8 cellular contexts compared by ENCODE assay signal in genomic region chr1:12179111-12179519, GRCh38. TPM values are rescaled to one million over a fixed set of nuclear protein-coding genes. Genes with fewer than 3 reads are reported as not detected.
DNase-seq lines count a peak whose midpoint lies in the region; ATAC-seq, FAIRE-seq and TF ChIP-seq lines count a peak whose summit lies in the region.

No MANE protein-coding gene starts in this region.

- H3K4me1 ChIP-seq in esophagus squamous epithelium: peaks cover 24 to 100% (median 58%) of the 10 kb centered on the region in 3 donors

- H3K27ac ChIP-seq in esophagus squamous epithelium: peak overlapping the region; percentile 25 to 89 (median 77)

- 43 to 55% methylated on average over 11 to 13 of the region's 17 CpGs for WGBS in esophagus squamous epithelium, 2 donors

- DNase-seq in H54 (ENCODE audit: insufficient read length, low spot score): peak; percentile 62
- peak; percentile 67 to 93 for DNase-seq in activated CD8-positive, alpha-beta memory T cell treated with anti-CD3 and anti-CD28 coated beads for 1 hour (ENCODE audit: extremely low read depth in 1 of 2, low read depth in 1 of 2)
- DNase-seq in esophagus squamous epithelium (lab: John Stamatoyannopoulos, UW): no peak
- DNase-seq in stimulated activated CD4-positive, alpha-beta T cell treated with anti-CD3 and anti-CD28 coated beads, Interleukin-2, amount 100 ng/mL, for 4 hours (ENCODE audit: low read depth): peak; percentile 81
- DNase-seq in superior temporal gyrus (ENCODE audit: extremely low spot score): no peak
- no peak for DNase-seq in NCI-H2171 (lab: John Stamatoyannopoulos, UW)

- peak overlapping the region in 1 of 4 donors; percentile 7 for H3K4me3 ChIP-seq in esophagus squamous epithelium

- TF ChIP-seq POLR2A in H54 (IDR thresholded peaks at IDR 0.05; ENCODE audit: low read depth, low read length) (no peak), esophagus squamous epithelium (IDR thresholded peaks at IDR 0.05) (no peak)

- peaks cover 0 to 34% (median 0%) of the 10 kb centered on the region in 4 donors for H3K27me3 ChIP-seq in esophagus squamous epithelium

- TF ChIP-seq CTCF in esophagus squamous epithelium (IDR thresholded peaks at IDR 0.05): no peak

- ATAC-seq in GM19351 (IDR thresholded peaks at IDR 0.05; ENCODE audit: unreplicated experiment): no peak
- no peak for ATAC-seq in GM18873 (IDR thresholded peaks at IDR 0.05; ENCODE audit: low FRiP score, unreplicated experiment)

- no peaks in the 10 kb centered on the region for H3K9me3 ChIP-seq in esophagus squamous epithelium

- intact Hi-C loops in esophagus squamous epithelium (cut with DNase I): no loop called here

- no peaks in the 10 kb centered on the region for H3K36me3 ChIP-seq in esophagus squamous epithelium

- no peak for FAIRE-seq in H54 (lab: Jason Lieb, UNC)

RNA-seq across cellular contexts. Expression of gene TNFRSF1B, which starts 12.3 kb away (rescaled TPM):
- total RNA-seq in esophagus squamous epithelium: 10 to 100 TPM in 2 of 4 donors, 1 to 10 TPM in 2; 2.1 to 17.5 (median 10.3) TPM

RNA-seq across cellular contexts. Expression of gene VPS13D, which starts 50.7 kb away (rescaled TPM):
- 100 to 1,000 TPM in 1 of 4 donors, 10 to 100 TPM in 3; 42.5 to 103 (median 59.8) TPM for total RNA-seq in esophagus squamous epithelium

Comparison
In these comparisons a context has a peak if more than half of its experiments do, and no peak if none do; other contexts are left out.
1. DNase-seq: peak in H54 (single experiment), activated CD8-positive, alpha-beta memory T cell treated with anti-CD3 and anti-CD28 coated beads for 1 hour (2 of 2) and stimulated activated CD4-positive, alpha-beta T cell treated with anti-CD3 and anti-CD28 coated beads, Interleukin-2, amount 100 ng/mL, for 4 hours (single experiment); none in esophagus squamous epithelium (single experiment), superior temporal gyrus (single experiment) and NCI-H2171 (single experiment).